Comparison of ENCODE assay signal across 19 cellular contexts in genomic region chr3:183155499-183155898, GRCh38. TPM values are rescaled to one million over a fixed set of nuclear protein-coding genes. Genes with fewer than 3 reads are reported as not detected.
A peak's percentile ranks its signal among the peaks of the same experiment; 100 is the strongest.
DNase-seq lines count a peak whose midpoint lies in the region; ATAC-seq and TF ChIP-seq lines count a peak whose summit lies in the region.
"Had no signal": no experiment of that assay in that cellular context is flagged by ENCODE, and none has a peak within 500 bp of the region (broad histone marks: within the 10 kb centered on the region; RNA-seq: fewer than 3 reads in every experiment).

No MANE protein-coding gene starts in this region.

- no peak overlapping the region for H3K4ac ChIP-seq in mesendoderm (ENCODE audit: low read depth, low read length)

- no peaks in the 10 kb centered on the region for H3K27me3 ChIP-seq in breast epithelium
- H3K27me3 ChIP-seq in lower lobe of right lung (ENCODE audit: low read depth) = peaks cover 6% of the 10 kb centered on the region
- H3K27me3 ChIP-seq in colonic mucosa = no peaks in the 10 kb centered on the region
- no peaks in the 10 kb centered on the region for H3K27me3 ChIP-seq in mesendoderm (ENCODE audit: insufficient read depth, low read length, poor library complexity)

- no peak overlapping the region for H3K23ac ChIP-seq in mesendoderm (ENCODE audit: low read length)

- H3K9me3 ChIP-seq in breast epithelium = no peaks in the 10 kb centered on the region
- no peaks in the 10 kb centered on the region for H3K9me3 ChIP-seq in lower lobe of right lung
- no peaks in the 10 kb centered on the region for H3K9me3 ChIP-seq in colonic mucosa

- H2AK5ac ChIP-seq in mesendoderm (ENCODE audit: low read length) = no peak overlapping the region

- H3K4me3 ChIP-seq in breast epithelium = no peak overlapping the region
- peak overlapping the region; percentile 0 for H3K4me3 ChIP-seq in lower lobe of right lung
- H3K4me3 ChIP-seq in coronary artery = no peak overlapping the region
- no peak overlapping the region for H3K4me3 ChIP-seq in colonic mucosa
- no peak overlapping the region for H3K4me3 ChIP-seq in mesendoderm (ENCODE audit: low read length)
- H3K4me3 ChIP-seq: GM23248 had no signal

- in situ Hi-C loops in T47D (cut with HindIII; ENCODE audit: low pct_unique_long_range_greater_than_20kb, low sequenced_read_pairs) = no loop called here

- no peak overlapping the region for H2BK5ac ChIP-seq in mesendoderm (ENCODE audit: low read length)

- no peak for TF ChIP-seq POLR2A in breast epithelium (IDR thresholded peaks at IDR 0.05)

- no peaks in the 10 kb centered on the region for H3K79me1 ChIP-seq in mesendoderm (ENCODE audit: low read length)

- no peak overlapping the region for H4K5ac ChIP-seq in mesendoderm (ENCODE audit: low read length)

- intact Hi-C loops in breast epithelium (cut with DNase I; ENCODE audit: low total_unique reads) (no loop called here), lower lobe of right lung (cut with DNase I) (no loop called here), colonic mucosa (cut with DNase I) (no loop called here)

- TF ChIP-seq CTCF in breast epithelium (IDR thresholded peaks at IDR 0.05) (no peak), lower lobe of right lung (IDR thresholded peaks at IDR 0.05) (no peak), coronary artery (IDR thresholded peaks at IDR 0.05) (no peak), colonic mucosa (IDR thresholded peaks at IDR 0.05) (no peak)

- no peak overlapping the region for H2BK15ac ChIP-seq in mesendoderm (replicated peaks; ENCODE audit: low read depth)

- H3K4me1 ChIP-seq in breast epithelium (no peaks in the 10 kb centered on the region), lower lobe of right lung (peaks cover 12% of the 10 kb centered on the region), colonic mucosa (no peaks in the 10 kb centered on the region), mesendoderm (ENCODE audit: control insufficient read depth, low read depth, low read length) (no peaks in the 10 kb centered on the region)

- H4K8ac ChIP-seq in mesendoderm (ENCODE audit: low read depth, low read length) = no peak overlapping the region

- no peak for ATAC-seq in lower lobe of right lung

- H2BK120ac ChIP-seq in mesendoderm (ENCODE audit: low read depth, low read length) = no peak overlapping the region

- H3K27ac ChIP-seq in breast epithelium = no peak overlapping the region
- no peak overlapping the region for H3K27ac ChIP-seq in lower lobe of right lung
- H3K27ac ChIP-seq in coronary artery = no peak overlapping the region
- H3K27ac ChIP-seq in colonic mucosa = no peak overlapping the region
- H3K27ac ChIP-seq in mesendoderm (ENCODE audit: low read depth, low read length) = no peak overlapping the region
- H3K27ac ChIP-seq: 22Rv1, GM23248 had no signal

- H3K56ac ChIP-seq in mesendoderm (ENCODE audit: low read length) = no peak overlapping the region

- no peaks in the 10 kb centered on the region for H3K79me2 ChIP-seq in mesendoderm (ENCODE audit: control insufficient read depth, insufficient read depth, low read length)

- DNase-seq in T47D (ENCODE audit: low read depth in 1 of 2, low spot score in 1 of 2) = peak; percentile 56 to 61
- DNase-seq in breast epithelium (ENCODE audit: low spot score in 2 of 2) = no peak
- peak; percentile 18 to 37 for DNase-seq in NCI-H526 (lab: John Stamatoyannopoulos, UW)
- no peak for DNase-seq in lower lobe of right lung
- no peak for DNase-seq in coronary artery (ENCODE audit: low spot score)
- DNase-seq in colonic mucosa = no peak
- DNase-seq in mesendoderm = no peak
- DNase-seq: C1 segment of cervical spinal cord; Calu3; CD4-positive, alpha-beta memory T cell; COR-L47; DMS53; DMS79 treated with DMSO at 0.1 percent for 48 hours; GF-D8; GM23248; H7; HCEC 1CT had no signal

- no peak overlapping the region for H3K4me2 ChIP-seq in mesendoderm (ENCODE audit: low read length)

- no peaks in the 10 kb centered on the region for H3K36me3 ChIP-seq in breast epithelium
- H3K36me3 ChIP-seq in lower lobe of right lung = no peaks in the 10 kb centered on the region
- H3K36me3 ChIP-seq in colonic mucosa = no peaks in the 10 kb centered on the region
- no peaks in the 10 kb centered on the region for H3K36me3 ChIP-seq in mesendoderm (ENCODE audit: control insufficient read depth, insufficient read depth, low read length)

- no CpG with 5 or more reads among the region's 4 CpGs for WGBS in mesendoderm (ENCODE audit: extremely low coverage, insufficient coverage, low lambda C conversion rate)

- no peak overlapping the region for H3K18ac ChIP-seq in mesendoderm (ENCODE audit: low read length)

- no peak overlapping the region for H3K9ac ChIP-seq in colonic mucosa (ENCODE audit: low read depth in 2 of 2, low read length in 2 of 2)
- no peak overlapping the region for H3K9ac ChIP-seq in mesendoderm (ENCODE audit: low read length)
- H3K9ac ChIP-seq: GM23248 had no signal

RNA-seq across cellular contexts. Expression of gene LAMP3, which starts 7.0 kb away (rescaled TPM):
- total RNA-seq in breast epithelium (under 1 TPM; 0.15 to 0.66 (median 0.16) TPM), lower lobe of right lung (285 TPM), colonic mucosa (1 to 10 TPM in 1 of 2 donors, under 1 TPM in 1; 0.64 to 1.5 TPM)
- 0.95 TPM for polyA plus RNA-seq in mesendoderm (2013, experiment 1 of 2)
- polyA plus RNA-seq in mesendoderm (2013, experiment 2 of 2) = 1.3 TPM
- total RNA-seq: G401 had no signal
- polyA plus RNA-seq: GM23248 had no signal

RNA-seq across cellular contexts. Expression of gene MCCC1, which starts 56.2 kb away (rescaled TPM):
- total RNA-seq in breast epithelium (10 to 100 TPM; 42.3 to 70.2 (median 47.6) TPM), lower lobe of right lung (49.9 TPM), colonic mucosa (10 to 100 TPM; 24.9 to 27.2 TPM)
- 7.2 TPM for polyA plus RNA-seq in mesendoderm (2013, experiment 1 of 2)
- 7.9 TPM for polyA plus RNA-seq in mesendoderm (2013, experiment 2 of 2)

Comparison
In these comparisons a context has a peak if more than half of its experiments do, and no peak if none do; other contexts are left out.
1. DNase-seq: peak in T47D (2 of 2) and NCI-H526 (2 of 2); none in breast epithelium (0 of 2), lower lobe of right lung (single experiment), coronary artery (single experiment), colonic mucosa (single experiment) and mesendoderm (single experiment).
2. RNA of gene LAMP3, which starts 7.0 kb away (total RNA-seq): 285 TPM in lower lobe of right lung (single experiment); 0.64 to 1.5 TPM in colonic mucosa and 0.15 to 0.66 TPM in breast epithelium; every median in the first group is over 100 times any median in the second.